In genomic region chr1:89271616-89272015, GRCh38 we compare ENCODE assay signal across 12 cellular contexts. TPM values are rescaled to one million over a fixed set of nuclear protein-coding genes. Genes with fewer than 3 reads are reported as not detected.
DNase-seq lines count a peak whose midpoint lies in the region; ATAC-seq, FAIRE-seq and TF ChIP-seq lines count a peak whose summit lies in the region.
"Had no signal": no experiment of that assay in that cellular context is flagged by ENCODE, and none has a peak within 500 bp of the region (broad histone marks: within the 10 kb centered on the region; RNA-seq: fewer than 3 reads in every experiment).

No MANE protein-coding gene starts in this region.

- H3K4me3 Mint-ChIP-seq in CD4-positive, alpha-beta memory T cell = peak overlapping the region; percentile 89 to 100 (median 97)
- H3K4me3 Mint-ChIP-seq in IgD-negative memory B cell = peak overlapping the region; percentile 95 to 100 (median 98)
- no peak overlapping the region for H3K4me3 Mint-ChIP-seq in astrocyte (ENCODE audit: unreplicated experiment)
- H3K4me3 Mint-ChIP-seq in memory B cell = peak overlapping the region; percentile 91

- no TSS peak for BruUV-seq in A673 (replicated peaks; lab: Mats Ljungman, UMichigan)

- no peaks in the 10 kb centered on the region for H3K9me3 ChIP-seq in CD4-positive, alpha-beta memory T cell (ENCODE audit: control insufficient read depth in 1 of 2, low read length in 2 of 2)
- no peaks in the 10 kb centered on the region for H3K9me3 ChIP-seq in astrocyte (ENCODE audit: insufficient read depth, low read depth, low read length)
- H3K9me3 ChIP-seq in A673 (ENCODE audit: low read depth, low read length, poor library complexity, severe bottlenecking) = no peaks in the 10 kb centered on the region
- H3K9me3 ChIP-seq in right atrium auricular region = no peaks in the 10 kb centered on the region
- H3K9me3 ChIP-seq: ascending aorta had no signal

- peak overlapping the region; percentile 74 for H3K27ac ChIP-seq in CD4-positive, alpha-beta memory T cell (ENCODE audit: low read depth, low read length)
- H3K27ac ChIP-seq in astrocyte (ENCODE audit: low read depth, low read length) (no peak overlapping the region), A673 (ENCODE audit: low read depth, low read length, poor library complexity, severe bottlenecking) (no peak overlapping the region), right atrium auricular region (no peak overlapping the region)
- H3K27ac ChIP-seq: ascending aorta had no signal

- peaks cover 21% of the 10 kb centered on the region for H3K36me3 ChIP-seq in CD4-positive, alpha-beta memory T cell (ENCODE audit: insufficient read depth, low read length)
- H3K36me3 ChIP-seq in astrocyte (ENCODE audit: insufficient read depth, low read length) (no peaks in the 10 kb centered on the region), A673 (ENCODE audit: insufficient read depth, low read length, poor library complexity, severe bottlenecking) (no peaks in the 10 kb centered on the region), right atrium auricular region (no peaks in the 10 kb centered on the region)
- H3K36me3 ChIP-seq: ascending aorta had no signal

- no peak for DNase-seq in CD4-positive, alpha-beta memory T cell
- DNase-seq in astrocyte (ENCODE audit: low read depth) = peak; percentile 67
- DNase-seq in memory B cell (ENCODE audit: low spot score in 2 of 2) = no peak
- DNase-seq in superior temporal gyrus (ENCODE audit: extremely low spot score) = no peak
- no peak for DNase-seq in A673 (ENCODE audit: low spot score)
- no peak for DNase-seq in stimulated activated naive CD4-positive, alpha-beta T cell (lab: John Stamatoyannopoulos, UW)
- DNase-seq in right atrium auricular region (ENCODE audit: low spot score) = no peak
- DNase-seq: NCI-H187 had no signal

- no peak overlapping the region for H3K9ac ChIP-seq in astrocyte (ENCODE audit: low read length)

- POLR2A ChIA-PET in CD4-positive, alpha-beta memory T cell (lab: Charles Lee; ENCODE audit: partially characterized antibody) = interaction anchor here (0.8 to 9.4 kb wide), 12 partner anchors 10 to 571 kb away, joined by 3 to 86 read pairs (median 6); partner anchors contain the start of genes GBP1 and GBP4
- POLR2A ChIA-PET in A673 (lab: Charles Lee; ENCODE audit: low non-redundant PET) = no interaction called here

- no peaks in the 10 kb centered on the region for H3K27me3 ChIP-seq in CD4-positive, alpha-beta memory T cell (ENCODE audit: insufficient read depth, low read length)
- H3K27me3 ChIP-seq in astrocyte (ENCODE audit: insufficient read depth, low read length) (no peaks in the 10 kb centered on the region), A673 (replicated peaks; ENCODE audit: insufficient read depth, low read depth, low read length, poor library complexity) (no peaks in the 10 kb centered on the region), right atrium auricular region (no peaks in the 10 kb centered on the region)
- H3K27me3 ChIP-seq: ascending aorta had no signal

- no peaks in the 10 kb centered on the region for H3K27me3 Mint-ChIP-seq in CD4-positive, alpha-beta memory T cell
- H3K27me3 Mint-ChIP-seq in IgD-negative memory B cell = no peaks in the 10 kb centered on the region
- H3K27me3 Mint-ChIP-seq in astrocyte (ENCODE audit: low read depth, unreplicated experiment) = no peaks in the 10 kb centered on the region
- no peaks in the 10 kb centered on the region for H3K27me3 Mint-ChIP-seq in memory B cell
- H3K27me3 Mint-ChIP-seq: progenitor cell of endocrine pancreas had no signal

- no peak for ATAC-seq in memory B cell (ENCODE audit: low read depth)

- peak overlapping the region; percentile 56 to 57 for H3K4me3 ChIP-seq in CD4-positive, alpha-beta memory T cell (ENCODE audit: low read length in 2 of 2)
- no peak overlapping the region for H3K4me3 ChIP-seq in astrocyte (ENCODE audit: insufficient read depth, low read depth, low read length)
- H3K4me3 ChIP-seq in A673 (ENCODE audit: low read depth, low read length, poor library complexity, severe bottlenecking) = no peak overlapping the region
- H3K4me3 ChIP-seq in right atrium auricular region = no peak overlapping the region

- H3K9me3 Mint-ChIP-seq in CD4-positive, alpha-beta memory T cell = peaks cover 0 to 6% (median 3%) of the 10 kb centered on the region in 8 donors
- H3K9me3 Mint-ChIP-seq in IgD-negative memory B cell (peaks cover 0 to 3% (median 1%) of the 10 kb centered on the region in 3 donors), astrocyte (ENCODE audit: unreplicated experiment) (peaks cover 1% of the 10 kb centered on the region), memory B cell (no peaks in the 10 kb centered on the region)

- peak; percentile 72 for FAIRE-seq in astrocyte (lab: Jason Lieb, UNC)

- peak overlapping the region; percentile 42 for H3K4me2 ChIP-seq in astrocyte (ENCODE audit: low read length)

- intact Hi-C loops in CD4-positive, alpha-beta memory T cell (cut with micrococcal nuclease) = loop anchor here (1.0 to 10.0 kb wide), 3 partner anchors 13 to 333 kb away; partner anchors contain the start of gene GBP4
- intact Hi-C loops in A673 (cut with micrococcal nuclease; ENCODE audit: unreplicated experiment) = no loop called here

- no peak for TF ChIP-seq CTCF in astrocyte (IDR thresholded peaks at IDR 0.05; ENCODE audit: insufficient read depth, low read depth, low read length)
- TF ChIP-seq CTCF in A673 (conservative IDR thresholded peaks at IDR 0.05; ENCODE audit: low read depth, low read length) = no peak
- TF ChIP-seq CTCF in right atrium auricular region (IDR thresholded peaks at IDR 0.05) = no peak

- peaks cover 67% of the 10 kb centered on the region for H3K4me1 ChIP-seq in CD4-positive, alpha-beta memory T cell (ENCODE audit: insufficient read depth, low read length)
- no peaks in the 10 kb centered on the region for H3K4me1 ChIP-seq in astrocyte (ENCODE audit: insufficient read depth, low read length)
- no peaks in the 10 kb centered on the region for H3K4me1 ChIP-seq in A673 (ENCODE audit: insufficient read depth, low read length, poor library complexity, severe bottlenecking)
- H3K4me1 ChIP-seq in right atrium auricular region = no peaks in the 10 kb centered on the region

- peak overlapping the region; percentile 55 to 98 (median 94) for H3K27ac Mint-ChIP-seq in CD4-positive, alpha-beta memory T cell
- H3K27ac Mint-ChIP-seq in IgD-negative memory B cell (peak overlapping the region in 2 of 3 donors; percentile 27 to 95), astrocyte (ENCODE audit: unreplicated experiment) (no peak overlapping the region), memory B cell (peak overlapping the region; percentile 97)
- H3K27ac Mint-ChIP-seq: progenitor cell of endocrine pancreas had no signal

- no peaks in the 10 kb centered on the region for H3K79me2 ChIP-seq in astrocyte (ENCODE audit: insufficient read depth, low read length)

- H3K36me3 Mint-ChIP-seq in CD4-positive, alpha-beta memory T cell = peaks cover 33 to 54% of the 10 kb centered on the region in 2 donors
- peaks cover 2% of the 10 kb centered on the region for H3K36me3 Mint-ChIP-seq in IgD-negative memory B cell
- no peaks in the 10 kb centered on the region for H3K36me3 Mint-ChIP-seq in astrocyte (ENCODE audit: low read depth, unreplicated experiment)
- H3K36me3 Mint-ChIP-seq in memory B cell = peaks cover 8% of the 10 kb centered on the region

- CTCF ChIA-PET in CD4-positive, alpha-beta memory T cell (lab: Charles Lee; ENCODE audit: partially characterized antibody) = interaction anchor here (0.8 to 6.2 kb wide), 7 partner anchors 14 to 297 kb away, joined by 3 to 43 read pairs (median 12); partner anchors contain the start of gene GBP4
- CTCF ChIA-PET in A673 (lab: Charles Lee) = no interaction called here

- H2AFZ ChIP-seq in astrocyte (ENCODE audit: low read depth, low read length) = no peak overlapping the region

- H4K20me1 ChIP-seq in astrocyte (ENCODE audit: insufficient read depth, low read length) = no peaks in the 10 kb centered on the region

- peaks cover 46 to 90% (median 59%) of the 10 kb centered on the region in 4 donors for H3K4me1 Mint-ChIP-seq in CD4-positive, alpha-beta memory T cell
- peaks cover 18 to 41% (median 36%) of the 10 kb centered on the region in 3 donors for H3K4me1 Mint-ChIP-seq in IgD-negative memory B cell
- peaks cover 12% of the 10 kb centered on the region for H3K4me1 Mint-ChIP-seq in astrocyte (ENCODE audit: low read depth, unreplicated experiment)
- peaks cover 18% of the 10 kb centered on the region for H3K4me1 Mint-ChIP-seq in memory B cell

RNA-seq across cellular contexts. Expression of gene GBP5, which starts 1.0 kb away (rescaled TPM):
- 10 to 100 TPM; 76.3 to 79.2 TPM for total RNA-seq in CD4-positive, alpha-beta memory T cell
- polyA plus RNA-seq in CD4-positive, alpha-beta memory T cell = 100 to 1,000 TPM in 1 of 2 donors, 10 to 100 TPM in 1; 37.9 to 124 TPM
- polyA plus RNA-seq in IgD-negative memory B cell = 8.9 TPM
- total RNA-seq in astrocyte (0.62 and 0.79 TPM in 2 replicates), A673 (2021) (0.09 TPM in 1 of 2 replicates, not detected in the other), right atrium auricular region (1 to 10 TPM in 1 of 2 donors, under 1 TPM in 1; 0.37 to 1.0 TPM)
- total RNA-seq: ascending aorta, G401, progenitor cell of endocrine pancreas had no signal

Comparison
In these comparisons a context has a peak if more than half of its experiments do, and no peak if none do; other contexts are left out.
1. H3K4me3 ChIP-seq: peak in CD4-positive, alpha-beta memory T cell (2 of 2); none in astrocyte (single experiment), A673 (single experiment) and right atrium auricular region (0 of 2).
2. RNA of gene GBP5, which starts 1.0 kb away (total RNA-seq): 76.3 to 79.2 TPM in CD4-positive, alpha-beta memory T cell; 0.37 to 1.0 TPM in right atrium auricular region, 0.62 to 0.79 TPM in astrocyte and 0.09 TPM in A673; every median in the first group is over 10 times any median in the second.